ENCODE assay signal across 18 cellular contexts in genomic region chr10:3419719-3420495, GRCh38.
A peak's percentile ranks its signal among the peaks of the same experiment; 100 is the strongest.
DNase-seq lines count a peak whose midpoint lies in the region; FAIRE-seq and TF ChIP-seq lines count a peak whose summit lies in the region.
"Had no signal": no experiment of that assay in that cellular context is flagged by ENCODE, and none has a peak within 500 bp of the region (broad histone marks: within the 10 kb centered on the region; RNA-seq: fewer than 3 reads in every experiment).

No MANE protein-coding gene starts in this region.

- H3K9me3 ChIP-seq in H1 (ENCODE audit: insufficient read depth in 2 of 2, low read depth in 1 of 2, low read length in 1 of 2), result no peaks in the 10 kb centered on the region
- H3K9me3 ChIP-seq in MG63, result no peaks in the 10 kb centered on the region
- H3K9me3 ChIP-seq: Caco-2, left lung, thyroid gland had no signal

- no peak overlapping the region for H2BK12ac ChIP-seq in H1 (ENCODE audit: low read depth, low read length)

- no peak overlapping the region for H3K14ac ChIP-seq in H1 (ENCODE audit: insufficient read length)

- no peak overlapping the region for H4K91ac ChIP-seq in H1 (replicated peaks; ENCODE audit: insufficient read length, low read length)

- no peaks in the 10 kb centered on the region for H3K36me3 ChIP-seq in H1 (ENCODE audit: control insufficient read depth in 2 of 4, insufficient read depth in 4 of 4, low read length in 3 of 4)
- H3K36me3 ChIP-seq in MG63, result no peaks in the 10 kb centered on the region
- H3K36me3 ChIP-seq: left lung, thyroid gland had no signal

- no peak for TF ChIP-seq CTCF in H1 (IDR thresholded peaks at IDR 0.05; ENCODE audit: control extremely low read depth in 1 of 3, insufficient read depth in 1 of 3, low read depth in 1 of 3, low read length in 3 of 3)

- no peaks in the 10 kb centered on the region for H4K20me1 ChIP-seq in H1 (replicated peaks in 1 of 2; ENCODE audit: control insufficient read depth in 1 of 2, insufficient read depth in 2 of 2, low read length in 2 of 2)

- CTCF ChIA-PET in H1 (lab: Charles Lee; ENCODE audit: partially characterized antibody), result interaction anchor here (1.2 kb wide), 1 partner anchor 93 kb away, joined by 3 read pairs; no protein-coding TSS in a partner anchor

- peak overlapping the region; percentile 35 for H3K4me3 Mint-ChIP-seq in T-helper 1 cell treated with Interleukin-12 subunit alpha and Interleukin-12 subunit beta and Interleukin-4 antibody, amounts not matched to agents 30 μg/mL and 1 μg/mL, for 36 hours
- H3K4me3 Mint-ChIP-seq: nephron progenitor cell had no signal

- H3K4ac ChIP-seq in H1 (replicated peaks; ENCODE audit: insufficient read length, low read depth, low read length), result no peak overlapping the region

- no peaks in the 10 kb centered on the region for H3K23me2 ChIP-seq in H1 (ENCODE audit: low read depth, low read length)

- H3K27me3 ChIP-seq in H1 (replicated peaks in 1 of 4; ENCODE audit: control insufficient read depth in 3 of 4, extremely low read depth in 1 of 4, insufficient read depth in 3 of 4, low read length in 3 of 4) (no peaks in the 10 kb centered on the region), MG63 (no peaks in the 10 kb centered on the region)
- H3K27me3 ChIP-seq: left lung, thyroid gland had no signal

- POLR2A ChIA-PET in H1 (lab: Charles Lee; ENCODE audit: partially characterized antibody), result no interaction called here

- H3K9me3 Mint-ChIP-seq in T-helper 1 cell treated with Interleukin-12 subunit alpha and Interleukin-12 subunit beta and Interleukin-4 antibody, amounts not matched to agents 30 μg/mL and 1 μg/mL, for 36 hours, result no peaks in the 10 kb centered on the region
- H3K9me3 Mint-ChIP-seq: nephron progenitor cell had no signal

- DNase-seq in stimulated activated CD4-positive, alpha-beta T cell treated with anti-CD3 and anti-CD28 coated beads, Interleukin-15, amount 100 ng/mL, for 24 hours, result peak; percentile 20
- DNase-seq in stimulated activated CD4-positive, alpha-beta T cell treated with anti-CD3 and anti-CD28 coated beads, Interleukin-1b, Interleukin-23, amount 100 ng/mL, for 48 hours, result no peak
- DNase-seq in H1 (ENCODE audit: low read depth in 1 of 2, low spot score in 2 of 2) (no peak), NCI-H1092 (lab: John Stamatoyannopoulos, UW) (no peak), MG63 (no peak), HCEC 1CT (no peak)
- DNase-seq: Caco-2; midbrain; NCI-H2171; NCI-H524 treated with DMSO at 0.1 percent for 48 hours; nephron progenitor cell; RPMI8226; stimulated activated naive CD4-positive, alpha-beta T cell; thyroid gland had no signal

- H3K4me1 Mint-ChIP-seq in T-helper 1 cell treated with Interleukin-12 subunit alpha and Interleukin-12 subunit beta and Interleukin-4 antibody, amounts not matched to agents 30 μg/mL and 1 μg/mL, for 36 hours (ENCODE audit: low read depth), result peaks cover 43% of the 10 kb centered on the region

- no peak for TF ChIP-seq POLR2A in H1 (IDR thresholded peaks at IDR 0.05; ENCODE audit: control extremely low read depth in 1 of 2, low read depth in 2 of 2, low read length in 2 of 2)

- no peak for TF ChIP-seq RAD21 in H1 (IDR thresholded peaks at IDR 0.05 in 1 of 2, conservative IDR thresholded peaks at IDR 0.05 in 1 of 2; ENCODE audit: low read depth in 2 of 2, low read length in 2 of 2)

- H2BK120ac ChIP-seq in H1 (replicated peaks; ENCODE audit: low read depth, low read length), result no peak overlapping the region

- no peak overlapping the region for H2BK5ac ChIP-seq in H1 (ENCODE audit: low read depth, low read length)

- H4K8ac ChIP-seq in H1 (ENCODE audit: extremely low read depth, insufficient read depth, low read length), result no peak overlapping the region

- no peaks in the 10 kb centered on the region; a peak in 1 of 7 replicates for H3K4me1 ChIP-seq in H1 (replicated peaks in 1 of 4; ENCODE audit: control insufficient read depth in 3 of 4, insufficient read depth in 4 of 4, low read length in 3 of 4)

- FAIRE-seq in H1 (lab: Jason Lieb, UNC), result no peak
- FAIRE-seq: bronchial epithelial cell, endothelial cell of umbilical vein had no signal

- peak overlapping the region; percentile 30 for H3K56ac ChIP-seq in H1 (replicated peaks; ENCODE audit: insufficient read length, low read depth, low read length)

- H2AK5ac ChIP-seq in H1 (ENCODE audit: low read depth, low read length), result no peak overlapping the region

- H4K5ac ChIP-seq in H1 (ENCODE audit: insufficient read length, low read depth, low read length), result no peak overlapping the region

- H3K27ac Mint-ChIP-seq in T-helper 1 cell treated with Interleukin-12 subunit alpha and Interleukin-12 subunit beta and Interleukin-4 antibody, amounts not matched to agents 30 μg/mL and 1 μg/mL, for 36 hours, result peak overlapping the region; percentile 38

- no peak overlapping the region for H3K9ac ChIP-seq in H1 (replicated peaks in 1 of 4; ENCODE audit: extremely low read depth in 1 of 4, low read depth in 3 of 4, low read length in 3 of 4)

- no peak overlapping the region for H2BK15ac ChIP-seq in H1 (ENCODE audit: low read length)

- H3K4me3 ChIP-seq in H1 (ENCODE audit: extremely low read depth in 1 of 4, insufficient read depth in 2 of 4, low read depth in 3 of 4, low read length in 4 of 4) (no peak overlapping the region), MG63 (no peak overlapping the region)
- H3K4me3 ChIP-seq: left lung, thyroid gland had no signal

- H3K27ac ChIP-seq in H1 (ENCODE audit: low read depth, low read length), result no peak overlapping the region; the same call in 1 of the 2 replicates
- H3K27ac ChIP-seq: left lung, thyroid gland had no signal

- peaks cover 27% of the 10 kb centered on the region for H3K27me3 Mint-ChIP-seq in T-helper 1 cell treated with Interleukin-12 subunit alpha and Interleukin-12 subunit beta and Interleukin-4 antibody, amounts not matched to agents 30 μg/mL and 1 μg/mL, for 36 hours (ENCODE audit: low read depth)

- H3K79me1 ChIP-seq in H1 (ENCODE audit: low read depth, low read length), result no peaks in the 10 kb centered on the region

- 88% methylated on average over 12 of the region's 12 CpGs; no CpG with 5 or more reads in 1 of the 2 experiments for WGBS in H1 (ENCODE audit: extremely low coverage in 1 of 2, insufficient coverage in 1 of 2, insufficient read length in 1 of 2, insufficient replicate concordance in 2 of 2, low coverage in 1 of 2, low lambda C conversion rate in 2 of 2, missing lambda C conversion rate in 1 of 2), 2 experiments

- no peaks in the 10 kb centered on the region for H3K79me2 ChIP-seq in H1 (ENCODE audit: control insufficient read depth in 1 of 2, insufficient read depth in 2 of 2, low read length in 2 of 2)

- H3K23ac ChIP-seq in H1 (ENCODE audit: insufficient read length), result no peak overlapping the region

- TF ChIP-seq EP300 in H1 (IDR thresholded peaks at IDR 0.05; ENCODE audit: borderline replicate concordance in 1 of 2, low read depth in 2 of 2, low read length in 2 of 2), result no peak

- H3K4me2 ChIP-seq in H1 (ENCODE audit: insufficient read depth in 1 of 2, low read depth in 2 of 2, low read length in 2 of 2), result no peak overlapping the region

- no peak overlapping the region for H2BK20ac ChIP-seq in H1 (ENCODE audit: low read length)

- H2AFZ ChIP-seq in H1 (ENCODE audit: low read length), result no peak overlapping the region

- no peaks in the 10 kb centered on the region for H3K36me3 Mint-ChIP-seq in T-helper 1 cell treated with Interleukin-12 subunit alpha and Interleukin-12 subunit beta and Interleukin-4 antibody, amounts not matched to agents 30 μg/mL and 1 μg/mL, for 36 hours (ENCODE audit: low read depth)

- no peak overlapping the region for H3K18ac ChIP-seq in H1 (ENCODE audit: extremely low read depth, low read length)

TF ChIP-seq in H1, 55 proteins besides CTCF, POLR2A, EP300 and RAD21:
- TF ChIP-seq KDM1A (IDR thresholded peaks at IDR 0.05; ENCODE audit: borderline replicate concordance, low read length) (no peak), CTBP2 (IDR thresholded peaks at IDR 0.05; ENCODE audit: borderline replicate concordance, insufficient read depth, insufficient read length, low read length) (no peak), MAFK (IDR thresholded peaks at IDR 0.05; ENCODE audit: low read depth, low read length) (peak; percentile 94), GTF2F1 (IDR thresholded peaks at IDR 0.05; ENCODE audit: borderline replicate concordance, low read depth, low read length) (no peak)
TF ChIP-seq in H1: peak in this region for 1.
